In the genomic region with DNA sequence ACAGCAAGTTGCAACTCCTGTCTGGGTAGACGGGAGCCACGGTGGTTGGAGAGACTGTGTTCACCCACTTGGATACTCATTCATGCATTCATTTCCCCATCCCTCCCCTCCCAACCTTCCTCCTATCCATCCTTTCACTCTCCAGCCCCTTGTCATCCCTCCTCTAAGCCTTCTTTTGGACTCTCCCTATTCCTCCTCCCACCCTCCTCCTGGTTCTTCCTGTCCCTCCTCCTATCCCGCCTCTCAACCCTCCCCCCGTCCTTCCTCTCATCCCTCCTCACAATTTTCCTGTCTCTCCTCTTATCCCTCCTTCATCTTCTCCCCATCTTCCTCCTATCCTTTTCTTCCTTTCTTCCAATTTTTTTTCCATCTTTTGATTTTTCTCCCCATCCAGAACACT, we compare ENCODE assay signal across 21 cellular contexts.
"Had no signal": no experiment of that assay in that cellular context is flagged by ENCODE, and none has a peak within 500 bp of the region (broad histone marks: within the 10 kb centered on the region; RNA-seq: fewer than 3 reads in every experiment).

No MANE protein-coding gene starts in this region.

- H3K9me3 ChIP-seq: esophagus muscularis mucosa, gastrocnemius medialis, heart right ventricle, neutrophil, psoas muscle, right lobe of liver, spleen, tibial nerve, upper lobe of right lung, vagina had no signal

- DNase-seq: effector memory CD4-positive, alpha-beta T cell; gastrocnemius medialis; heart right ventricle; hypothalamus; nephron progenitor cell; psoas muscle; stimulated activated CD4-positive, alpha-beta T cell treated with anti-CD3 and anti-CD28 coated beads, Interleukin-15, amount 100 ng/mL, for 24 hours; stimulated activated CD4-positive, alpha-beta T cell treated with anti-CD3 and anti-CD28 coated beads, Interleukin-1b, Interleukin-23, amount 100 ng/mL, for 48 hours; stimulated activated CD4-positive, alpha-beta T cell treated with anti-CD3 and anti-CD28 coated beads, Interleukin-4, amount 100 ng/mL, for 24 hours had no signal

- H3K4me1 ChIP-seq: gastrocnemius medialis, psoas muscle, right lobe of liver, vagina had no signal

- H3K36me3 Mint-ChIP-seq: mesothelial cell of epicardium; stimulated activated memory B cell treated with anti-CD40 and anti-IgM and Interleukin-4, amounts not matched to agents 10 μg/mL and 1 μg/mL and 100 μg/mL, for 72 hours had no signal

- H3K27me3 ChIP-seq: gastrocnemius medialis, neutrophil, right lobe of liver, spleen, tibial nerve, upper lobe of right lung, vagina had no signal

- ATAC-seq: gastrocnemius medialis; heart right ventricle; left lobe of liver; psoas muscle; right lobe of liver; stimulated activated memory B cell treated with anti-CD40 and anti-IgM and Interleukin-4, amounts not matched to agents 10 μg/mL and 1 μg/mL and 100 μg/mL, for 72 hours; upper lobe of right lung had no signal

- H3K27ac Mint-ChIP-seq: nephron progenitor cell; stimulated activated memory B cell treated with anti-CD40 and anti-IgM and Interleukin-4, amounts not matched to agents 10 μg/mL and 1 μg/mL and 100 μg/mL, for 72 hours; stimulated activated naive CD8-positive, alpha-beta T cell treated with anti-CD3 and anti-CD28 coated beads, Interleukin-15, Interleukin-2, amounts not matched to agents 100 ng/mL and 50 ng/mL, for 24 hours had no signal

- H3K4me3 ChIP-seq: esophagus muscularis mucosa, gastrocnemius medialis, heart right ventricle, psoas muscle, right lobe of liver, spleen, tibial nerve, upper lobe of right lung, vagina had no signal

- H3K36me3 ChIP-seq: esophagus muscularis mucosa, gastrocnemius medialis, heart right ventricle, neutrophil, right lobe of liver, spleen, tibial nerve, upper lobe of right lung, vagina had no signal

- H3K4me3 Mint-ChIP-seq: mesothelial cell of epicardium; nephron progenitor cell; stimulated activated memory B cell treated with anti-CD40 and anti-IgM and Interleukin-4, amounts not matched to agents 10 μg/mL and 1 μg/mL and 100 μg/mL, for 72 hours; stimulated activated naive CD8-positive, alpha-beta T cell treated with anti-CD3 and anti-CD28 coated beads, Interleukin-15, Interleukin-2, amounts not matched to agents 100 ng/mL and 50 ng/mL, for 24 hours had no signal

- H3K27me3 Mint-ChIP-seq: stimulated activated memory B cell treated with anti-CD40 and anti-IgM and Interleukin-4, amounts not matched to agents 10 μg/mL and 1 μg/mL and 100 μg/mL, for 72 hours; stimulated activated naive CD8-positive, alpha-beta T cell treated with anti-CD3 and anti-CD28 coated beads, Interleukin-15, Interleukin-2, amounts not matched to agents 100 ng/mL and 50 ng/mL, for 24 hours had no signal

- H3K27ac ChIP-seq: epithelial cell of prostate, esophagus muscularis mucosa, gastrocnemius medialis, heart right ventricle, neutrophil, psoas muscle, right lobe of liver, spleen, tibial nerve, upper lobe of right lung, vagina had no signal

- H3K9me3 Mint-ChIP-seq: mesothelial cell of epicardium; nephron progenitor cell; stimulated activated memory B cell treated with anti-CD40 and anti-IgM and Interleukin-4, amounts not matched to agents 10 μg/mL and 1 μg/mL and 100 μg/mL, for 72 hours; stimulated activated naive CD8-positive, alpha-beta T cell treated with anti-CD3 and anti-CD28 coated beads, Interleukin-15, Interleukin-2, amounts not matched to agents 100 ng/mL and 50 ng/mL, for 24 hours had no signal
